In the genomic region with DNA sequence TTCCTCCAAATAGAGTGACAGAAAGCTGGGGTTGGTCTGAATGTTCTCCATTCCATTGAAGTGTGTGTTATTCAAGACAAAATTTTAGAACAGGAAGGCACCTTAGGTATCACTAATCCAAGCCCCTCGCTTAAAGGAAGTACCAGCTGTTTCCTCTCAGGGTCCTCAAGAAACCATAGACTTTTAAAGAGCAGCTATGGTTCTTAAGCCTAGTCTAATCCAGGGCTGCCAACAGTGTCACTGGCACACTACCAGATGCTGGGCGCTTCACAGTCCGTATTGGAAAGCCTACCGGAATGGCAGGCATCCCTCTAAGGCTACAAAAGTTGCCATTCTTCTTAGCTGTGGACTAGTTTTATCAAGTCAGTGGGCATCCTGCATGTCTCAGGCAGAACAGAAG, we compare ENCODE assay signal across 13 cellular contexts. TPM values are rescaled to one million over a fixed set of nuclear protein-coding genes. Genes with fewer than 3 reads are reported as not detected.
A peak's percentile ranks its signal among the peaks of the same experiment; 100 is the strongest.
DNase-seq lines count a peak whose midpoint lies in the region; ATAC-seq and TF ChIP-seq lines count a peak whose summit lies in the region.
"Had no signal": no experiment of that assay in that cellular context is flagged by ENCODE, and none has a peak within 500 bp of the region (broad histone marks: within the 10 kb centered on the region; RNA-seq: fewer than 3 reads in every experiment).

No MANE protein-coding gene starts in this region.

- TF ChIP-seq CTCF in Loucy (conservative IDR thresholded peaks at IDR 0.05; ENCODE audit: low read length) (no peak), tibial artery (IDR thresholded peaks at IDR 0.05) (no peak)

- peaks cover 39% of the 10 kb centered on the region for H3K79me2 ChIP-seq in Loucy (ENCODE audit: insufficient read depth, low read length)

- peak overlapping the region; percentile 83 for H3K4me3 ChIP-seq in Loucy (ENCODE audit: low read length, poor library complexity, severe bottlenecking)
- H3K4me3 ChIP-seq in subcutaneous abdominal adipose tissue (ENCODE audit: low read depth in 1 of 5, low read length in 5 of 5), result no peak overlapping the region
- no peak overlapping the region for H3K4me3 ChIP-seq in tibial artery

- peak overlapping the region; percentile 99 for H3K27ac Mint-ChIP-seq in activated naive CD8-positive, alpha-beta T cell treated with anti-CD3 and anti-CD28 coated beads, Interleukin-2, amount 50 U/mL, for 24 hours

- no peaks in the 10 kb centered on the region for H3K9me3 ChIP-seq in Loucy (ENCODE audit: insufficient read depth, low read depth, low read length)
- H3K9me3 ChIP-seq in subcutaneous abdominal adipose tissue (ENCODE audit: control insufficient read depth in 5 of 5, low read length in 5 of 5), result peaks cover 0 to 3% (median 0%) of the 10 kb centered on the region in 5 donors
- peaks cover 0 to 4% (median 2%) of the 10 kb centered on the region in 3 donors for H3K9me3 ChIP-seq in tibial artery

- DNase-seq in left ventricle myocardium superior (peak; percentile 32), Right ventricle myocardium superior (no peak), SKM-1 treated with dmso at 0.1 percent for 144 hours (lab: John Stamatoyannopoulos, UW; ENCODE audit: unreplicated experiment) (no peak), tibial artery (no peak)
- DNase-seq in activated naive CD8-positive, alpha-beta T cell treated with anti-CD3 and anti-CD28 coated beads, Interleukin-2, amount 50 U/mL, for 24 hours, result no peak
- DNase-seq: activated effector memory CD4-positive, alpha-beta T cell treated with anti-CD3 and anti-CD28 coated beads, Interleukin-2, amount 50 U/mL, for 16 hours; C1 segment of cervical spinal cord; cerebellar nuclear complex; esophagus squamous epithelium; NCI-H2081 had no signal

- H3K27me3 Mint-ChIP-seq in activated naive CD8-positive, alpha-beta T cell treated with anti-CD3 and anti-CD28 coated beads, Interleukin-2, amount 50 U/mL, for 24 hours, result no peaks in the 10 kb centered on the region

- H3K4me1 Mint-ChIP-seq in activated naive CD8-positive, alpha-beta T cell treated with anti-CD3 and anti-CD28 coated beads, Interleukin-2, amount 50 U/mL, for 24 hours, result peaks cover 73% of the 10 kb centered on the region

- intact Hi-C loops in left ventricle myocardium superior (cut with micrococcal nuclease) (loop anchor here (10.0 kb wide), 1 partner anchor 122 kb away; no protein-coding TSS in a partner anchor), Right ventricle myocardium superior (cut with DNase I) (loop anchor here (5.0 kb wide), 1 partner anchor 120 kb away; no protein-coding TSS in a partner anchor), tibial artery (cut with DNase I; ENCODE audit: low total_unique reads) (no loop called here)

- H4K20me1 ChIP-seq in Loucy (ENCODE audit: insufficient read depth, low read length, poor library complexity, severe bottlenecking), result no peaks in the 10 kb centered on the region

- no peaks in the 10 kb centered on the region for H3K9me2 ChIP-seq in Loucy (replicated peaks; ENCODE audit: low read depth, low read length)

- peaks cover 13% of the 10 kb centered on the region for H3K9me3 Mint-ChIP-seq in activated naive CD8-positive, alpha-beta T cell treated with anti-CD3 and anti-CD28 coated beads, Interleukin-2, amount 50 U/mL, for 24 hours

- peaks cover 28% of the 10 kb centered on the region for H3K36me3 Mint-ChIP-seq in activated naive CD8-positive, alpha-beta T cell treated with anti-CD3 and anti-CD28 coated beads, Interleukin-2, amount 50 U/mL, for 24 hours (ENCODE audit: low read depth)

- H3K27ac ChIP-seq in subcutaneous abdominal adipose tissue (ENCODE audit: low read depth, low read length), result peak overlapping the region; percentile 2
- H3K27ac ChIP-seq in tibial artery, result peak overlapping the region in 1 of 2 donors; percentile 96

- H3K27me3 ChIP-seq in Loucy (ENCODE audit: insufficient read depth, low read length, poor library complexity, severe bottlenecking) (no peaks in the 10 kb centered on the region), subcutaneous abdominal adipose tissue (ENCODE audit: control insufficient read depth in 5 of 5, insufficient read depth in 4 of 5, low read length in 5 of 5) (no peaks in the 10 kb centered on the region), tibial artery (no peaks in the 10 kb centered on the region)
- H3K27me3 ChIP-seq: esophagus squamous epithelium had no signal

- H2AFZ ChIP-seq in Loucy (ENCODE audit: low read length), result no peak overlapping the region

- H3K4me1 ChIP-seq in Loucy (ENCODE audit: insufficient read depth, low read length, poor library complexity, severe bottlenecking), result peaks cover 57% of the 10 kb centered on the region
- H3K4me1 ChIP-seq in subcutaneous abdominal adipose tissue (ENCODE audit: control insufficient read depth in 5 of 5, insufficient read depth in 5 of 5, low read length in 5 of 5), result peaks cover 0 to 52% (median 29%) of the 10 kb centered on the region in 5 donors
- peaks cover 0 to 52% (median 21%) of the 10 kb centered on the region in 4 donors for H3K4me1 ChIP-seq in tibial artery

- ATAC-seq in left ventricle myocardium superior (no peak), Right ventricle myocardium superior (ENCODE audit: poor library complexity) (no peak), GM19463 (IDR thresholded peaks at IDR 0.05; ENCODE audit: unreplicated experiment) (no peak)
- ATAC-seq in activated naive CD8-positive, alpha-beta T cell treated with anti-CD3 and anti-CD28 coated beads, Interleukin-2, amount 50 U/mL, for 24 hours, result no peak

- H3F3A ChIP-seq in Loucy (ENCODE audit: low read depth), result peaks cover 9% of the 10 kb centered on the region

- peak overlapping the region; percentile 94 for H3K9ac ChIP-seq in Loucy (ENCODE audit: low read depth, low read length, poor library complexity, severe bottlenecking)
- no peak overlapping the region for H3K9ac ChIP-seq in subcutaneous abdominal adipose tissue (ENCODE audit: low read length in 5 of 5)

- no peaks in the 10 kb centered on the region for H3K36me3 ChIP-seq in Loucy (ENCODE audit: insufficient read depth, low read length)
- no peaks in the 10 kb centered on the region for H3K36me3 ChIP-seq in subcutaneous abdominal adipose tissue (ENCODE audit: control insufficient read depth in 5 of 5, insufficient read depth in 5 of 5, low read length in 5 of 5)
- H3K36me3 ChIP-seq in tibial artery, result no peaks in the 10 kb centered on the region
- H3K36me3 ChIP-seq: esophagus squamous epithelium had no signal

- peak overlapping the region; percentile 96 for H3K4me3 Mint-ChIP-seq in activated naive CD8-positive, alpha-beta T cell treated with anti-CD3 and anti-CD28 coated beads, Interleukin-2, amount 50 U/mL, for 24 hours

- H3K4me2 ChIP-seq in Loucy (ENCODE audit: low read depth, low read length, poor library complexity, severe bottlenecking), result peak overlapping the region; percentile 88

RNA-seq across cellular contexts. Expression of gene NEMP2, which starts 1.9 kb away (rescaled TPM):
- 2.8 TPM for total RNA-seq in left ventricle myocardium superior
- total RNA-seq in Right ventricle myocardium superior, result 1.7 TPM
